ENCODE assay signal across 17 cellular contexts in the genomic region with DNA sequence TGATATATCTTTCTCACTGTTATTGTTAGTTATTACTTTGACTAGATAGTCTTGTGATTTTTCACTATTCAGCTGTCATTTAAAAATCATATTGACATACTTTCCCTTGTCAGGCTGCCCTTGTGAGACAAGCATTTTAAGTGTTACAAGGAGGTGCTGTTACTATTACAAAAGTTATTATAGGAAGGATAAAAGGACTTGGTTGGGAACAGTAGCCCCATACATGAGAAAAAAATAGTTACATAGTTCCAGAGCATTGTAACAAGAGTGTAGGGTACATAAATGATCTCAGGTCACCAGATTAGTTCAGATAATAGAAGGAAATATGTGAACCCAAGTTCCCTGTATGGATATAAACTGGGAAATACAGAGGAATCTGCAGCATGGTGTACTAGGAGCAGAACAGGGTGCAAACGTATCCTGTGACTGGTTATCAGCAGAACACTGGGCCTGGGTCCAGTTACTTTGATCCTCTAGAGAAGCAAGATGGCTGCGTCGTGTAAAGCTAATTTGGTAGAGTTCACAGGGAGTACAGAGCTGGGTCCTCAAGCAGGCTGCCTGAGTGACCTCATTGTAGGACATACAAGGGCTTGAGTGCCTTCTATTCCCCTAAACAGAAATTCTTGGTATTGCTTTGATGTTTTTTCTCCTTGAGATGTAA. TPM values are rescaled to one million over a fixed set of nuclear protein-coding genes. Genes with fewer than 3 reads are reported as not detected.
DNase-seq lines count a peak whose midpoint lies in the region; ATAC-seq and TF ChIP-seq lines count a peak whose summit lies in the region.
"Had no signal": no experiment of that assay in that cellular context is flagged by ENCODE, and none has a peak within 500 bp of the region (broad histone marks: within the 10 kb centered on the region; RNA-seq: fewer than 3 reads in every experiment).

No MANE protein-coding gene starts in this region.

- H3K36me3 ChIP-seq in heart left ventricle (no peaks in the 10 kb centered on the region), tibial artery (no peaks in the 10 kb centered on the region), hepatocyte (replicated peaks; ENCODE audit: insufficient read depth, low read depth) (no peaks in the 10 kb centered on the region)
- H3K36me3 ChIP-seq: BLaER1 had no signal

- TF ChIP-seq CTCF in heart left ventricle (IDR thresholded peaks at IDR 0.05) (no peak), tibial artery (IDR thresholded peaks at IDR 0.05) (no peak), hepatocyte (IDR thresholded peaks at IDR 0.05; ENCODE audit: poor library complexity) (no peak)

- no peaks in the 10 kb centered on the region for H4K20me1 ChIP-seq in hepatocyte (ENCODE audit: insufficient read depth, poor library complexity, severe bottlenecking)
- H4K20me1 ChIP-seq: BLaER1 had no signal

- no peak for TF ChIP-seq POLR2A in heart left ventricle (IDR thresholded peaks at IDR 0.05)

- H3K9me3 ChIP-seq in heart left ventricle (no peaks in the 10 kb centered on the region), right cardiac atrium (ENCODE audit: control insufficient read depth, low read length) (no peaks in the 10 kb centered on the region), tibial artery (no peaks in the 10 kb centered on the region), hepatocyte (ENCODE audit: low read depth) (no peaks in the 10 kb centered on the region)

- H3K79me2 ChIP-seq in hepatocyte, result no peaks in the 10 kb centered on the region

- WGBS in heart left ventricle, 4 donors, result 38 to 60% (median 43%) methylated on average over 3 of the region's 3 CpGs
- WGBS in right cardiac atrium, result 40% methylated on average over 3 of the region's 3 CpGs
- WGBS in hepatocyte (ENCODE audit: low lambda C conversion rate, missing lambda C conversion rate), result 74% methylated on average over 3 of the region's 3 CpGs

- no peaks in the 10 kb centered on the region for H3K9me2 ChIP-seq in hepatocyte (replicated peaks; ENCODE audit: insufficient read depth)

- H3K4me3 ChIP-seq in heart left ventricle (no peak overlapping the region), right cardiac atrium (ENCODE audit: low read length) (no peak overlapping the region), tibial artery (no peak overlapping the region), hepatocyte (no peak overlapping the region)
- H3K4me3 ChIP-seq: BLaER1, GM23338 had no signal

- no peaks in the 10 kb centered on the region for H3K27me3 ChIP-seq in heart left ventricle
- H3K27me3 ChIP-seq in right cardiac atrium (ENCODE audit: control insufficient read depth, insufficient read depth), result no peaks in the 10 kb centered on the region
- H3K27me3 ChIP-seq in tibial artery, result no peaks in the 10 kb centered on the region
- no peaks in the 10 kb centered on the region for H3K27me3 ChIP-seq in hepatocyte
- H3K27me3 ChIP-seq: BLaER1 had no signal

- DNase-seq in Right ventricle myocardium superior (peak; percentile 41), cardiac septum (ENCODE audit: low spot score) (no peak), heart left ventricle (peak in 4 of 5 donors; percentile 54 to 76 (median 59)), right cardiac atrium (no peak), tibial artery (no peak), SW480 (ENCODE audit: low spot score) (no peak), hepatocyte (ENCODE audit: low spot score) (no peak)
- no peak for DNase-seq in activated naive CD4-positive, alpha-beta T cell (lab: John Stamatoyannopoulos, UW)
- DNase-seq: 8988T; CD4-positive, alpha-beta memory T cell; DMS153; DMS79; GDM1; HCEC 1CT had no signal

- intact Hi-C loops in Right ventricle myocardium superior (cut with DNase I), result no loop called here
- intact Hi-C loops in cardiac septum (cut with DNase I), result no loop called here
- intact Hi-C loops in heart left ventricle (cut with DNase I), result loop anchor here in 1 of 10 donors (2.0 kb wide), 1 partner anchor 22 kb away; no protein-coding TSS in a partner anchor
- intact Hi-C loops in right cardiac atrium (cut with DNase I), result no loop called here
- intact Hi-C loops in tibial artery (cut with DNase I; ENCODE audit: low total_unique reads), result no loop called here

- peak overlapping the region in 11 of 12 donors; percentile 3 to 86 (median 55) for H3K27ac ChIP-seq in heart left ventricle
- peak overlapping the region; percentile 46 for H3K27ac ChIP-seq in right cardiac atrium (ENCODE audit: low read length)
- H3K27ac ChIP-seq in tibial artery, result peak overlapping the region; percentile 52 to 57
- no peak overlapping the region for H3K27ac ChIP-seq in hepatocyte
- H3K27ac ChIP-seq: BLaER1, HL-60 had no signal

- no peak overlapping the region for H2AFZ ChIP-seq in hepatocyte
- H2AFZ ChIP-seq: GM23338 had no signal

- no peak overlapping the region for H3K4me2 ChIP-seq in hepatocyte
- H3K4me2 ChIP-seq: BLaER1, GM23338 had no signal

- H3K4me1 ChIP-seq in heart left ventricle (peaks cover 0 to 22% (median 5%) of the 10 kb centered on the region in 12 donors), right cardiac atrium (ENCODE audit: control insufficient read depth, insufficient read depth, low read length) (peaks cover 3% of the 10 kb centered on the region), tibial artery (peaks cover 0 to 26% (median 6%) of the 10 kb centered on the region in 4 donors), hepatocyte (ENCODE audit: insufficient read depth) (no peaks in the 10 kb centered on the region)

- ATAC-seq in Right ventricle myocardium superior (ENCODE audit: poor library complexity) (peak; percentile 94), heart left ventricle (peak; percentile 97 to 98 (median 98)), right cardiac atrium (peak; percentile 76 to 91)
- ATAC-seq: GM23338 had no signal

RNA-seq across cellular contexts. Expression of a gene that starts 38.5 kb away (rescaled TPM):
- 84.8 TPM for total RNA-seq in Right ventricle myocardium superior
- 88.8 TPM for total RNA-seq in cardiac septum
- 100 to 1,000 TPM in 2 of 9 donors, 10 to 100 TPM in 7; 70.2 to 123 (median 92.6) TPM for total RNA-seq in heart left ventricle
- 100 to 1,000 TPM in 1 of 2 donors, 10 to 100 TPM in 1; 80.3 to 170 TPM for polyA plus RNA-seq in heart left ventricle
- 100 to 1,000 TPM in 2 of 4 donors, 10 to 100 TPM in 2; 83.0 to 103 (median 93.7) TPM for total RNA-seq in right cardiac atrium
- 157 TPM for polyA plus RNA-seq in right cardiac atrium
- 70.6 and 79.8 TPM in 2 replicates for total RNA-seq in hepatocyte
- 109 and 110 TPM in 2 replicates for polyA plus RNA-seq in hepatocyte

Comparison
In these comparisons a context has a peak if more than half of its experiments do, and no peak if none do; other contexts are left out.
1. DNase-seq: peak in Right ventricle myocardium superior (single experiment) and heart left ventricle (4 of 5); none in cardiac septum (single experiment), right cardiac atrium (0 of 3), tibial artery (0 of 2), SW480 (single experiment), activated naive CD4-positive, alpha-beta T cell (0 of 4) and hepatocyte (single experiment).
2. Peak in every context shown above with its lines, with median percentiles within 50 percentile points of each other: ATAC-seq.